17 cellular contexts compared by ENCODE assay signal in genomic region chr20:2124632-2125131, GRCh38.
"Had no signal": no experiment of that assay in that cellular context is flagged by ENCODE, and none has a peak within 500 bp of the region (broad histone marks: within the 10 kb centered on the region; RNA-seq: fewer than 3 reads in every experiment).

No MANE protein-coding gene starts in this region.

- H3K27me3 Mint-ChIP-seq: activated CD4-positive, alpha-beta T cell treated with anti-CD3 and anti-CD28 coated beads, Interleukin-2, amount 10 ng/mL, durations not matched to agents 24 days and 14 days; activated naive CD8-positive, alpha-beta T cell treated with anti-CD3 and anti-CD28 coated beads, Interleukin-2, amount 50 U/mL, for 24 hours; naive thymus-derived CD8-positive, alpha-beta T cell; progenitor cell of endocrine pancreas had no signal

- H3K9me3 Mint-ChIP-seq: activated naive CD8-positive, alpha-beta T cell treated with anti-CD3 and anti-CD28 coated beads, Interleukin-2, amount 50 U/mL, for 24 hours; activated T-helper 1 cell treated with anti-CD3 and anti-CD28 coated beads, Interleukin-12 subunit alpha, Interleukin-12 subunit beta, Interleukin-2, Interleukin-4 antibody, amounts not matched to agents 30 ng/mL and 10 ng/mL and 1 ng/mL, durations not matched to agents 14 hours and 24 hours and 36 hours; naive thymus-derived CD8-positive, alpha-beta T cell; T-helper 1 cell treated with Interleukin-12 subunit alpha and Interleukin-12 subunit beta and Interleukin-4 antibody, amounts not matched to agents 30 μg/mL and 1 μg/mL, for 36 hours; WTC11 had no signal

- H3K27me3 ChIP-seq: colonic mucosa, gastrocnemius medialis, testis, upper lobe of right lung had no signal

- H3K27ac Mint-ChIP-seq: activated CD4-positive, alpha-beta T cell treated with anti-CD3 and anti-CD28 coated beads, Interleukin-2, amount 10 ng/mL, durations not matched to agents 24 days and 14 days; activated naive CD8-positive, alpha-beta T cell treated with anti-CD3 and anti-CD28 coated beads, Interleukin-2, amount 50 U/mL, for 24 hours; progenitor cell of endocrine pancreas; T-helper 1 cell treated with Interleukin-12 subunit alpha and Interleukin-12 subunit beta and Interleukin-4 antibody, amounts not matched to agents 30 μg/mL and 1 μg/mL, for 36 hours; WTC11 had no signal

- H3K9me3 ChIP-seq: colonic mucosa, gastrocnemius medialis, testis, upper lobe of right lung had no signal

- H3K4me1 ChIP-seq: colonic mucosa had no signal

- H3K36me3 Mint-ChIP-seq: WTC11 had no signal

- DNase-seq: activated CD4-positive, alpha-beta T cell treated with anti-CD3 and anti-CD28 coated beads, Interleukin-2, amount 10 ng/mL, durations not matched to agents 24 days and 14 days; activated naive CD4-positive, alpha-beta T cell treated with Interleukin-2 at 50 U/mL for 16 hours; activated naive CD8-positive, alpha-beta T cell treated with anti-CD3 and anti-CD28 coated beads, Interleukin-2, amount 50 U/mL, for 24 hours; colonic mucosa; effector CD4-positive, alpha-beta T cell; gastrocnemius medialis; naive thymus-derived CD8-positive, alpha-beta T cell; occipital lobe; stimulated activated CD4-positive, alpha-beta T cell treated with anti-CD3 and anti-CD28 coated beads, Interleukin-2, amount 100 ng/mL, for 24 hours; stimulated activated naive CD4-positive, alpha-beta T cell treated with Interleukin-2 at 50 U/mL for 16 hours; testis; upper lobe of right lung had no signal

- H3K36me3 ChIP-seq: colonic mucosa, gastrocnemius medialis had no signal

- H3K4me3 Mint-ChIP-seq: activated CD4-positive, alpha-beta T cell treated with anti-CD3 and anti-CD28 coated beads, Interleukin-2, amount 10 ng/mL, durations not matched to agents 24 days and 14 days; activated naive CD8-positive, alpha-beta T cell treated with anti-CD3 and anti-CD28 coated beads, Interleukin-2, amount 50 U/mL, for 24 hours; activated T-helper 1 cell treated with anti-CD3 and anti-CD28 coated beads, Interleukin-12 subunit alpha, Interleukin-12 subunit beta, Interleukin-2, Interleukin-4 antibody, amounts not matched to agents 30 ng/mL and 10 ng/mL and 1 ng/mL, durations not matched to agents 14 hours and 24 hours and 36 hours; naive thymus-derived CD8-positive, alpha-beta T cell; T-helper 1 cell treated with Interleukin-12 subunit alpha and Interleukin-12 subunit beta and Interleukin-4 antibody, amounts not matched to agents 30 μg/mL and 1 μg/mL, for 36 hours; WTC11 had no signal

- H3K27ac ChIP-seq: colonic mucosa, testis, upper lobe of right lung had no signal

- ATAC-seq: activated naive CD8-positive, alpha-beta T cell treated with anti-CD3 and anti-CD28 coated beads, Interleukin-2, amount 50 U/mL, for 24 hours; naive thymus-derived CD8-positive, alpha-beta T cell; sciatic nerve; upper lobe of right lung; WTC11 had no signal

- H3K4me3 ChIP-seq: colonic mucosa, gastrocnemius medialis, testis, upper lobe of right lung had no signal
